In genomic region chr18:12657048-12657848, GRCh38 we compare ENCODE assay signal across 8 cellular contexts. TPM values are rescaled to one million over a fixed set of nuclear protein-coding genes. Genes with fewer than 3 reads are reported as not detected.
DNase-seq lines count a peak whose midpoint lies in the region; ATAC-seq and TF ChIP-seq lines count a peak whose summit lies in the region.

No MANE protein-coding gene starts in this region.

- H3K27me3 ChIP-seq in RWPE2 (ENCODE audit: insufficient read depth, poor library complexity, severe bottlenecking) (no peaks in the 10 kb centered on the region), brain microvascular endothelial cell (replicated peaks) (no peaks in the 10 kb centered on the region), skeletal muscle tissue (ENCODE audit: control insufficient read depth in 3 of 3, insufficient read depth in 3 of 3, low read length in 3 of 3) (no peaks in the 10 kb centered on the region)

- in situ Hi-C loops in brain microvascular endothelial cell (cut with HindIII; ENCODE audit: low pct_ligation_motif_present, low sequenced_read_pairs): no loop called here

- TF ChIP-seq CTCF in RWPE2 (IDR thresholded peaks at IDR 0.05; ENCODE audit: poor library complexity, severe bottlenecking) (no peak), brain microvascular endothelial cell (IDR thresholded peaks at IDR 0.05; ENCODE audit: low read depth, low read length, missing control alignments) (no peak)

- intact Hi-C loops in Right ventricle myocardium inferior (cut with DNase I): loop anchor here (5.0 to 10.0 kb wide), 4 partner anchors 60 to 382 kb away; partner anchors contain the start of gene PRELID3A
- intact Hi-C loops in cardiac septum (cut with DNase I): loop anchor here (5.0 kb wide), 4 partner anchors 60 to 370 kb away; partner anchors contain the start of gene AFG3L2

- no peaks in the 10 kb centered on the region for H3K9me3 ChIP-seq in RWPE2 (ENCODE audit: severe bottlenecking)
- H3K9me3 ChIP-seq in skeletal muscle tissue (ENCODE audit: control insufficient read depth in 3 of 3, low read length in 3 of 3): no peaks in the 10 kb centered on the region

- H3K27ac ChIP-seq in RWPE2 (ENCODE audit: poor library complexity, severe bottlenecking) (peak overlapping the region; percentile 72), brain microvascular endothelial cell (peak overlapping the region; percentile 80), skeletal muscle tissue (ENCODE audit: low read depth, low read length) (peak overlapping the region; percentile 92)

- peak overlapping the region; percentile 84 to 89 (median 86) for H3K9ac ChIP-seq in skeletal muscle tissue (ENCODE audit: low read depth in 1 of 3, low read length in 3 of 3)

- DNase-seq in Right ventricle myocardium inferior (ENCODE audit: missing footprints): peak; percentile 77
- DNase-seq in cardiac septum (ENCODE audit: low spot score): no peak
- DNase-seq in RWPE2 (ENCODE audit: low spot score): no peak
- peak; percentile 7 for DNase-seq in brain microvascular endothelial cell
- DNase-seq in iPS-NIHi7 (ENCODE audit: extremely low spot score): peak; percentile 41
- no peak for DNase-seq in foreskin melanocyte

- H3K4me1 ChIP-seq in RWPE2 (ENCODE audit: insufficient read depth, poor library complexity, severe bottlenecking) (peaks cover 18% of the 10 kb centered on the region), skeletal muscle tissue (ENCODE audit: control insufficient read depth in 3 of 3, insufficient read depth in 3 of 3, low read length in 3 of 3) (peaks cover 8 to 14% (median 10%) of the 10 kb centered on the region in 3 donors)

- ATAC-seq in Right ventricle myocardium inferior: peak; percentile 71
- peak; percentile 41 for ATAC-seq in HG02870 (IDR thresholded peaks at IDR 0.05; ENCODE audit: unreplicated experiment)
- peak; percentile 56 for ATAC-seq in RWPE2 (ENCODE audit: low read depth)

- H3K36me3 ChIP-seq in RWPE2 (ENCODE audit: low read depth): peaks cover 5% of the 10 kb centered on the region; the same call in 1 of the 2 replicates
- no peaks in the 10 kb centered on the region for H3K36me3 ChIP-seq in brain microvascular endothelial cell (replicated peaks)
- no peaks in the 10 kb centered on the region for H3K36me3 ChIP-seq in skeletal muscle tissue (ENCODE audit: control insufficient read depth in 3 of 3, insufficient read depth in 3 of 3, low read length in 3 of 3)

- peak overlapping the region; percentile 100 for H3K4me3 ChIP-seq in RWPE2 (ENCODE audit: severe bottlenecking)
- H3K4me3 ChIP-seq in brain microvascular endothelial cell (ENCODE audit: low read depth, low read length): peak overlapping the region; percentile 78
- H3K4me3 ChIP-seq in skeletal muscle tissue (ENCODE audit: low read length in 3 of 3): peak overlapping the region; percentile 73 to 83 (median 79)

RNA-seq across cellular contexts. Expression of gene SPIRE1, which starts 0.7 kb away (rescaled TPM):
- 43.7 TPM for total RNA-seq in Right ventricle myocardium inferior
- 87.1 TPM for total RNA-seq in cardiac septum
- 15.1 TPM for total RNA-seq in skeletal muscle tissue

RNA-seq across cellular contexts. Expression of gene CEP76, which starts 45.3 kb away (rescaled TPM):
- total RNA-seq in Right ventricle myocardium inferior: 3.4 TPM
- total RNA-seq in cardiac septum: 3.2 TPM
- 8.4 TPM for total RNA-seq in skeletal muscle tissue

RNA-seq across cellular contexts. Expression of gene PSMG2, which starts 45.6 kb away (rescaled TPM):
- 39.8 TPM for total RNA-seq in Right ventricle myocardium inferior
- total RNA-seq in cardiac septum: 43.8 TPM
- total RNA-seq in skeletal muscle tissue: 64.2 TPM

Comparison
In these comparisons a context has a peak if more than half of its experiments do, and no peak if none do; other contexts are left out.
1. DNase-seq: peak in Right ventricle myocardium inferior (single experiment), brain microvascular endothelial cell (single experiment) and iPS-NIHi7 (single experiment); none in cardiac septum (single experiment), RWPE2 (single experiment) and foreskin melanocyte (single experiment).
2. Peak in every context shown above with its lines, with median percentiles within 50 percentile points of each other: ATAC-seq, H3K27ac ChIP-seq and H3K4me3 ChIP-seq.